ENCODE assay signal across 9 cellular contexts in genomic region chr10:1036341-1036791, GRCh38. TPM values are rescaled to one million over a fixed set of nuclear protein-coding genes. Genes with fewer than 3 reads are reported as not detected.
DNase-seq lines count a peak whose midpoint lies in the region; ATAC-seq and TF ChIP-seq lines count a peak whose summit lies in the region.
"Had no signal": no experiment of that assay in that cellular context is flagged by ENCODE, and none has a peak within 500 bp of the region (broad histone marks: within the 10 kb centered on the region; RNA-seq: fewer than 3 reads in every experiment).

No MANE protein-coding gene starts in this region.

- ATAC-seq in activated CD4-positive, CD25-positive, alpha-beta regulatory T cell treated with anti-CD3 and anti-CD28 coated beads, Interleukin-2, amount 50 U/mL, for 24 hours = peak; percentile 98 to 99
- peak; percentile 75 for ATAC-seq in HG02938 (IDR thresholded peaks at IDR 0.05; ENCODE audit: unreplicated experiment)
- peak; percentile 67 to 77 for ATAC-seq in gastrocnemius medialis

- POLR2A ChIA-PET in HEK293T (lab: Yijun Ruan, JAX) = interaction anchor here (1.0 to 3.2 kb wide), 2 partner anchors 8 to 13 kb away, joined by 3 to 12 read pairs; partner anchors contain the start of gene IDI1

- in situ Hi-C loops in gastrocnemius medialis (cut with MboI; ENCODE audit: low sequenced_read_pairs in 4 of 4) = no loop called here

- peaks cover 39% of the 10 kb centered on the region in 2 donors for H3K4me1 ChIP-seq in gastrocnemius medialis

- DNase-seq in activated CD4-positive, CD25-positive, alpha-beta regulatory T cell treated with anti-CD3 and anti-CD28 coated beads, Interleukin-2, amount 50 U/mL, for 72 hours = no peak
- DNase-seq in activated T-helper 9 cell treated with anti-CD3 and anti-CD28 coated beads, Interleukin-2, amount 50 U/mL, for 16 hours (ENCODE audit: low read depth) = peak; percentile 33
- peak; percentile 82 to 86 for DNase-seq in gastrocnemius medialis
- DNase-seq in Kasumi-1 (lab: John Stamatoyannopoulos, UW) = no peak
- no peak for DNase-seq in DMS79 treated with DMSO at 0.1 percent for 48 hours (lab: John Stamatoyannopoulos, UW)
- DNase-seq in HEK293T (ENCODE audit: extremely low spot score) = no peak

- no peak for TF ChIP-seq CTCF in gastrocnemius medialis (IDR thresholded peaks at IDR 0.05 in 4 of 5, conservative IDR thresholded peaks at IDR 0.05 in 1 of 5)

- CTCF ChIA-PET in HEK293T (lab: Yijun Ruan, JAX) = no interaction called here

- H3K36me3 ChIP-seq in gastrocnemius medialis = peaks cover 0 to 18% of the 10 kb centered on the region in 2 donors

- no peaks in the 10 kb centered on the region for H3K27me3 ChIP-seq in gastrocnemius medialis

- peak in 1 of 2 donors; percentile 22 for TF ChIP-seq POLR2A in gastrocnemius medialis (IDR thresholded peaks at IDR 0.05)

- H3K4me3 ChIP-seq in gastrocnemius medialis = no peak overlapping the region

- peak overlapping the region; percentile 91 to 96 (median 93) for H3K27ac ChIP-seq in gastrocnemius medialis

- no peaks in the 10 kb centered on the region for H3K9me3 ChIP-seq in gastrocnemius medialis

- intact Hi-C loops in gastrocnemius medialis (cut with DNase I; ENCODE audit: low total_unique reads) = no loop called here

TF ChIP-seq in HEK293T, 16 proteins besides CTCF, POLR2A, EP300 and RAD21:
- TF ChIP-seq, protein P1, sequence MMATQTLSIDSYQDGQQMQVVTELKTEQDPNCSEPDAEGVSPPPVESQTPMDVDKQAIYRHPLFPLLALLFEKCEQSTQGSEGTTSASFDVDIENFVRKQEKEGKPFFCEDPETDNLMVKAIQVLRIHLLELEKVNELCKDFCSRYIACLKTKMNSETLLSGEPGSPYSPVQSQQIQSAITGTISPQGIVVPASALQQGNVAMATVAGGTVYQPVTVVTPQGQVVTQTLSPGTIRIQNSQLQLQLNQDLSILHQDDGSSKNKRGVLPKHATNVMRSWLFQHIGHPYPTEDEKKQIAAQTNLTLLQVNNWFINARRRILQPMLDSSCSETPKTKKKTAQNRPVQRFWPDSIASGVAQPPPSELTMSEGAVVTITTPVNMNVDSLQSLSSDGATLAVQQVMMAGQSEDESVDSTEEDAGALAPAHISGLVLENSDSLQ (IDR thresholded peaks at IDR 0.05) = no peak
- TF ChIP-seq FOXA1 (IDR thresholded peaks at IDR 0.05) = no peak
TF ChIP-seq in HEK293T: peak in this region for 0.

RNA-seq across cellular contexts. Expression of gene IDI2, which starts 10.7 kb away (rescaled TPM):
- total RNA-seq in gastrocnemius medialis = 100 to 1,000 TPM in 2 of 4 donors, 10 to 100 TPM in 2; 43.7 to 204 (median 86.7) TPM
- total RNA-seq: glomerular endothelial cell had no signal

RNA-seq across cellular contexts. Expression of gene IDI1, which starts 12.6 kb away (rescaled TPM):
- 10 to 100 TPM; 48.3 to 66.8 (median 66.5) TPM for total RNA-seq in gastrocnemius medialis

RNA-seq across cellular contexts. Expression of gene WDR37, which starts 19.8 kb away (rescaled TPM):
- total RNA-seq in gastrocnemius medialis = 10 to 100 TPM; 18.4 to 26.2 (median 23.2) TPM

RNA-seq across cellular contexts. Expression of gene GTPBP4, which starts 48.1 kb away (rescaled TPM):
- 10 to 100 TPM; 34.7 to 51.5 (median 38.5) TPM for total RNA-seq in gastrocnemius medialis

Comparison
In these comparisons a context has a peak if more than half of its experiments do, and no peak if none do; other contexts are left out.
1. DNase-seq: peak in activated T-helper 9 cell treated with anti-CD3 and anti-CD28 coated beads, Interleukin-2, amount 50 U/mL, for 16 hours (single experiment) and gastrocnemius medialis (2 of 2); none in activated CD4-positive, CD25-positive, alpha-beta regulatory T cell treated with anti-CD3 and anti-CD28 coated beads, Interleukin-2, amount 50 U/mL, for 72 hours (single experiment), Kasumi-1 (0 of 2), DMS79 treated with DMSO at 0.1 percent for 48 hours (single experiment) and HEK293T (single experiment).
2. Peak in every context shown above with its lines, with median percentiles within 50 percentile points of each other: ATAC-seq.